In the genomic region with DNA sequence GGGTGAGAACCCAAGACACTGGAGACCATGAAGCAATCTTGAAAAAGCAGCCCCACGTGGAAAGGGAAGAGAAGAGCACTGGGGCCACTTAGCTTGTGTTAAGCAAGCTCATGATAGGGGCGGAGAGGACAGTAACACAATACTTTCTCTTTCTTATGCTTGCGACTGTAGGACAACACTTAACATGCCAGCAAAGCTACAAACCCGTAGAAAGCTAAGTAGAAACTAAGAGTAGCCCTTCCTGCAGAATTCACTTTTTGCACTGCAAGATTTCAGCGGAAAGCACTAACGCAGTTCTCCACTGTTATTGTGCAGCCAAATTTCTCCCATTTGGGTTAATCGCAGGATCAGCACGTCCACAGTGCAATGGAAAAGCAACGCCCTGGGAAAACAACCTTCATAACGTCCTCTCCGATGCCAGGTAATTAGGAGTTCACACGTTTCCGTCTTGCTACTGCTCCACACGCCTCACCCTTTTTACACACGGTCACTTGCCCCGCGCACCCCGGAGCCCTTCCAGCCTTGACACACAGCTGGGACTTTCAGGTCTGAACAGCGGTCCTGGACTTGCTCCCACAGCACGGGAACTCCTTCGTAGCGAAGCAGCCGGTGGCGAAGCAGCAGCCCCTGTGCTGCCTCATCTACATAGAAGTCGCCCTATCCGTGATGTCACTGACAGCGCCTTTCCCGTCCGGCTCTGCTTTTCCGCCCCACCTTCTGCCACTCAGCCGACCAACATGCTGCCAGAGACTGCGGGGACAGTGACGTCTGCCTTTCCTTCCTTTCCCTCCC, we compare ENCODE assay signal across 8 cellular contexts.
DNase-seq lines count a peak whose midpoint lies in the region; ATAC-seq and TF ChIP-seq lines count a peak whose summit lies in the region.

No MANE protein-coding gene starts in this region.

- DNase-seq in NCI-H1092 treated with DMSO at 0.1 percent for 48 hours (lab: John Stamatoyannopoulos, UW) (peak; percentile 13), NCI-H1092 (lab: John Stamatoyannopoulos, UW) (no peak), NCI-H2227 (lab: John Stamatoyannopoulos, UW; ENCODE audit: unreplicated experiment) (peak; percentile 69), chondrocyte (ENCODE audit: low spot score) (peak; percentile 92), left colon (peak; percentile 90 to 95)
- DNase-seq in activated CD4-positive, alpha-beta T cell treated with anti-CD3 and anti-CD28 coated beads for 1 hour: peak; percentile 51
- DNase-seq in stimulated activated CD4-positive, alpha-beta T cell treated with anti-CD3 and anti-CD28 coated beads, Interleukin-1b, Interleukin-23, amount 100 ng/mL, for 4 hours (ENCODE audit: low read depth in 2 of 2): peak; percentile 45 to 59

- no peaks in the 10 kb centered on the region for H3K9me3 Mint-ChIP-seq in chondrocyte (ENCODE audit: low read depth)

- peak overlapping the region; percentile 94 for H3K4me3 Mint-ChIP-seq in chondrocyte (ENCODE audit: unreplicated experiment)

- H3K36me3 Mint-ChIP-seq in chondrocyte (ENCODE audit: low read depth): no peaks in the 10 kb centered on the region

- intact Hi-C loops in left colon (cut with DNase I, micrococcal nuclease): no loop called here

- H3K4me1 Mint-ChIP-seq in chondrocyte (ENCODE audit: low read depth): peaks cover 13% of the 10 kb centered on the region

- no peak for TF ChIP-seq CTCF in chondrocyte (IDR thresholded peaks at IDR 0.05)

- peak overlapping the region; percentile 100 for H3K27ac Mint-ChIP-seq in chondrocyte (ENCODE audit: unreplicated experiment)

- ATAC-seq in HG03097 (IDR thresholded peaks at IDR 0.05; ENCODE audit: low FRiP score, unreplicated experiment): peak; percentile 70
- ATAC-seq in left colon: peak; percentile 89

- H3K27me3 Mint-ChIP-seq in chondrocyte (ENCODE audit: low read depth): peaks cover 16% of the 10 kb centered on the region
